15 cellular contexts compared by ENCODE assay signal in the genomic region with DNA sequence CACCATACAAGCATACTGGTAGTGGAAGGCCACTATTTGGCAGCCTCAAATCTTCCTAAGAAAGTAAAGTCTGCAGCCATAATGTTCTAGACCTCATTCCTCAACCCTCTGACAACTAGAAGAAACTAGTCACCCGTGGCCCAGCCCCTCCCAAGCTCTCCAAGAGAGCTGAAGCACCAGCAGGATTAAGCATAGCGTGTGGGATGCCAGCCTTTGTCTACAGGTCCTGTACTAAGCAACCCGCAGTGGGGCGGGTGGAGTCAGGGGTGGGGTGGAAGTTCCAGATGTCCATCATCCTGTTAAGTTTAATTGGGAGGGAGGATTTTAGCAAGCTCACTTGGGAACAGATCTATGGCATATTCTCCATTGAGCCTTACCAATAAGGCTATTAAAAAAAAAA. TPM values are rescaled to one million over a fixed set of nuclear protein-coding genes. Genes with fewer than 3 reads are reported as not detected.
DNase-seq lines count a peak whose midpoint lies in the region; ATAC-seq and TF ChIP-seq lines count a peak whose summit lies in the region.
"Had no signal": no experiment of that assay in that cellular context is flagged by ENCODE, and none has a peak within 500 bp of the region (broad histone marks: within the 10 kb centered on the region; RNA-seq: fewer than 3 reads in every experiment).

No MANE protein-coding gene starts in this region.

- H3K4me1 Mint-ChIP-seq in WTC11: peaks cover 23% of the 10 kb centered on the region
- peaks cover 42% of the 10 kb centered on the region for H3K4me1 Mint-ChIP-seq in stimulated activated naive CD8-positive, alpha-beta T cell treated with anti-CD3 and anti-CD28 coated beads, Interleukin-15, Interleukin-2, amounts not matched to agents 100 ng/mL and 50 ng/mL, for 24 hours (ENCODE audit: low read depth)

- no peak overlapping the region for H3K27ac Mint-ChIP-seq in WTC11
- H3K27ac Mint-ChIP-seq in stimulated activated naive CD8-positive, alpha-beta T cell treated with anti-CD3 and anti-CD28 coated beads, Interleukin-15, Interleukin-2, amounts not matched to agents 100 ng/mL and 50 ng/mL, for 24 hours: peak overlapping the region; percentile 26

- POLR2A ChIA-PET in WTC11 (lab: Charles Lee): interaction anchor here (0.6 to 0.7 kb wide), 2 partner anchors 14 to 161 kb away, joined by 3 to 8 read pairs; partner anchors contain the start of genes SLC11A2 and TFCP2

- TF ChIP-seq CTCF in WTC11 (IDR thresholded peaks at IDR 0.05): no peak

- CTCF ChIA-PET in WTC11 (lab: Charles Lee): interaction anchor here (1.2 to 1.3 kb wide), 2 partner anchors 16 to 169 kb away, joined by 3 to 4 read pairs; partner anchors contain the start of gene TMPRSS12

- ATAC-seq in WTC11: peak; percentile 38; the same call in 1 of the 2 replicates
- no peak for ATAC-seq in HG03342 (IDR thresholded peaks at IDR 0.05; ENCODE audit: unreplicated experiment)
- ATAC-seq in GM18867 (IDR thresholded peaks at IDR 0.05; ENCODE audit: unreplicated experiment): no peak

- no peak overlapping the region for H3K4me3 Mint-ChIP-seq in WTC11
- no peak overlapping the region for H3K4me3 Mint-ChIP-seq in stimulated activated naive CD8-positive, alpha-beta T cell treated with anti-CD3 and anti-CD28 coated beads, Interleukin-15, Interleukin-2, amounts not matched to agents 100 ng/mL and 50 ng/mL, for 24 hours
- H3K4me3 Mint-ChIP-seq: CD14-positive monocyte had no signal

- DNase-seq in DMS 273 (lab: John Stamatoyannopoulos, UW; ENCODE audit: unreplicated experiment) (peak; percentile 62), DMS 273 treated with DMSO at 0.1 percent for 48 hours (lab: John Stamatoyannopoulos, UW) (no peak), WTC11 (ENCODE audit: low spot score) (no peak), kidney glomerular epithelial cell (lab: John Stamatoyannopoulos, UW) (peak; percentile 39), NCI-H1417 (lab: John Stamatoyannopoulos, UW) (no peak)
- DNase-seq: activated CD4-positive, alpha-beta T cell treated with anti-CD3 and anti-CD28 coated beads, Interleukin-2, amount 50 U/mL, for 4 hours; NCI-H2029 treated with DMSO at 0.1 percent for 48 hours; T1000 had no signal

- H3K27me3 Mint-ChIP-seq in WTC11 (ENCODE audit: low read depth): no peaks in the 10 kb centered on the region
- H3K27me3 Mint-ChIP-seq in stimulated activated naive CD8-positive, alpha-beta T cell treated with anti-CD3 and anti-CD28 coated beads, Interleukin-15, Interleukin-2, amounts not matched to agents 100 ng/mL and 50 ng/mL, for 24 hours: no peaks in the 10 kb centered on the region

- H3K9me3 Mint-ChIP-seq in WTC11: no peaks in the 10 kb centered on the region
- no peaks in the 10 kb centered on the region for H3K9me3 Mint-ChIP-seq in stimulated activated naive CD8-positive, alpha-beta T cell treated with anti-CD3 and anti-CD28 coated beads, Interleukin-15, Interleukin-2, amounts not matched to agents 100 ng/mL and 50 ng/mL, for 24 hours
- H3K9me3 Mint-ChIP-seq: CD14-positive monocyte had no signal

- peaks cover 17% of the 10 kb centered on the region for H3K36me3 Mint-ChIP-seq in WTC11
- peaks cover 14% of the 10 kb centered on the region for H3K36me3 Mint-ChIP-seq in stimulated activated naive CD8-positive, alpha-beta T cell treated with anti-CD3 and anti-CD28 coated beads, Interleukin-15, Interleukin-2, amounts not matched to agents 100 ng/mL and 50 ng/mL, for 24 hours (ENCODE audit: low read depth)

TF ChIP-seq in WTC11, 78 proteins besides CTCF, POLR2A, EP300 and RAD21:
- TF ChIP-seq ZNF671 (CRISPR knock-in tag; IDR thresholded peaks at IDR 0.05) (no peak), FOXP4 (CRISPR knock-in tag; IDR thresholded peaks at IDR 0.05) (no peak), RORB (CRISPR knock-in tag; IDR thresholded peaks at IDR 0.05) (no peak), MYBL2 (CRISPR knock-in tag; IDR thresholded peaks at IDR 0.05) (no peak), TCF7 (CRISPR knock-in tag; IDR thresholded peaks at IDR 0.05; ENCODE audit: low read depth) (no peak), ZMAT4 (CRISPR knock-in tag; IDR thresholded peaks at IDR 0.05) (no peak), NR1H2 (CRISPR knock-in tag; IDR thresholded peaks at IDR 0.05) (no peak), GRHL2 (CRISPR knock-in tag; IDR thresholded peaks at IDR 0.05; ENCODE audit: insufficient replicate concordance, severe bottlenecking) (no peak), FOXK1 (CRISPR knock-in tag; IDR thresholded peaks at IDR 0.05) (no peak), ZNF121 (CRISPR knock-in tag; IDR thresholded peaks at IDR 0.05) (no peak), SP1 (CRISPR knock-in tag; conservative IDR thresholded peaks at IDR 0.05) (no peak)
- TF ChIP-seq, protein P1, sequence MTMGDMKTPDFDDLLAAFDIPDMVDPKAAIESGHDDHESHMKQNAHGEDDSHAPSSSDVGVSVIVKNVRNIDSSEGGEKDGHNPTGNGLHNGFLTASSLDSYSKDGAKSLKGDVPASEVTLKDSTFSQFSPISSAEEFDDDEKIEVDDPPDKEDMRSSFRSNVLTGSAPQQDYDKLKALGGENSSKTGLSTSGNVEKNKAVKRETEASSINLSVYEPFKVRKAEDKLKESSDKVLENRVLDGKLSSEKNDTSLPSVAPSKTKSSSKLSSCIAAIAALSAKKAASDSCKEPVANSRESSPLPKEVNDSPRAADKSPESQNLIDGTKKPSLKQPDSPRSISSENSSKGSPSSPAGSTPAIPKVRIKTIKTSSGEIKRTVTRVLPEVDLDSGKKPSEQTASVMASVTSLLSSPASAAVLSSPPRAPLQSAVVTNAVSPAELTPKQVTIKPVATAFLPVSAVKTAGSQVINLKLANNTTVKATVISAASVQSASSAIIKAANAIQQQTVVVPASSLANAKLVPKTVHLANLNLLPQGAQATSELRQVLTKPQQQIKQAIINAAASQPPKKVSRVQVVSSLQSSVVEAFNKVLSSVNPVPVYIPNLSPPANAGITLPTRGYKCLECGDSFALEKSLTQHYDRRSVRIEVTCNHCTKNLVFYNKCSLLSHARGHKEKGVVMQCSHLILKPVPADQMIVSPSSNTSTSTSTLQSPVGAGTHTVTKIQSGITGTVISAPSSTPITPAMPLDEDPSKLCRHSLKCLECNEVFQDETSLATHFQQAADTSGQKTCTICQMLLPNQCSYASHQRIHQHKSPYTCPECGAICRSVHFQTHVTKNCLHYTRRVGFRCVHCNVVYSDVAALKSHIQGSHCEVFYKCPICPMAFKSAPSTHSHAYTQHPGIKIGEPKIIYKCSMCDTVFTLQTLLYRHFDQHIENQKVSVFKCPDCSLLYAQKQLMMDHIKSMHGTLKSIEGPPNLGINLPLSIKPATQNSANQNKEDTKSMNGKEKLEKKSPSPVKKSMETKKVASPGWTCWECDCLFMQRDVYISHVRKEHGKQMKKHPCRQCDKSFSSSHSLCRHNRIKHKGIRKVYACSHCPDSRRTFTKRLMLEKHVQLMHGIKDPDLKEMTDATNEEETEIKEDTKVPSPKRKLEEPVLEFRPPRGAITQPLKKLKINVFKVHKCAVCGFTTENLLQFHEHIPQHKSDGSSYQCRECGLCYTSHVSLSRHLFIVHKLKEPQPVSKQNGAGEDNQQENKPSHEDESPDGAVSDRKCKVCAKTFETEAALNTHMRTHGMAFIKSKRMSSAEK (CRISPR knock-in tag; IDR thresholded peaks at IDR 0.05; ENCODE audit: borderline replicate concordance): no peak
- TF ChIP-seq, protein P2, sequence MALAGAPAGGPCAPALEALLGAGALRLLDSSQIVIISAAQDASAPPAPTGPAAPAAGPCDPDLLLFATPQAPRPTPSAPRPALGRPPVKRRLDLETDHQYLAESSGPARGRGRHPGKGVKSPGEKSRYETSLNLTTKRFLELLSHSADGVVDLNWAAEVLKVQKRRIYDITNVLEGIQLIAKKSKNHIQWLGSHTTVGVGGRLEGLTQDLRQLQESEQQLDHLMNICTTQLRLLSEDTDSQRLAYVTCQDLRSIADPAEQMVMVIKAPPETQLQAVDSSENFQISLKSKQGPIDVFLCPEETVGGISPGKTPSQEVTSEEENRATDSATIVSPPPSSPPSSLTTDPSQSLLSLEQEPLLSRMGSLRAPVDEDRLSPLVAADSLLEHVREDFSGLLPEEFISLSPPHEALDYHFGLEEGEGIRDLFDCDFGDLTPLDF (CRISPR knock-in tag; IDR thresholded peaks at IDR 0.05): no peak

RNA-seq across cellular contexts. Expression of gene SLC11A2, which starts 14.2 kb away (rescaled TPM):
- total RNA-seq in WTC11 (2021): 48.6 to 58.0 TPM (median 54.6 TPM) in 3 replicates

RNA-seq across cellular contexts. Expression of gene LETMD1, which starts 36.2 kb away (rescaled TPM):
- 43.3 to 45.9 TPM (median 45.8 TPM) in 3 replicates for total RNA-seq in WTC11 (2021)

RNA-seq across cellular contexts. Expression of gene HIGD1C, which starts 59.6 kb away (rescaled TPM):
- total RNA-seq in WTC11 (2021): not detected in 3 replicates
- total RNA-seq: ascending aorta, dermis microvascular lymphatic vessel endothelial cell, tibial nerve had no signal

Comparison
In these comparisons a context has a peak if more than half of its experiments do, and no peak if none do; other contexts are left out.
1. DNase-seq: peak in DMS 273 (single experiment) and kidney glomerular epithelial cell (single experiment); none in DMS 273 treated with DMSO at 0.1 percent for 48 hours (single experiment), WTC11 (single experiment) and NCI-H1417 (0 of 3).